Comparison of ENCODE assay signal across 1 cellular context in genomic region chr3:31531465-31531991, GRCh38.
TF ChIP-seq lines count a peak whose summit lies in the region.

No MANE protein-coding gene starts in this region.

TF ChIP-seq in WTC11, 78 proteins besides CTCF, POLR2A, EP300 and RAD21 (continued from another document):
- TF ChIP-seq FOXP4 (CRISPR knock-in tag; IDR thresholded peaks at IDR 0.05), result no peak
